In genomic region chr14:34050606-34051005, GRCh38 we compare ENCODE assay signal across 16 cellular contexts.
A peak's percentile ranks its signal among the peaks of the same experiment; 100 is the strongest.
DNase-seq lines count a peak whose midpoint lies in the region; ATAC-seq and TF ChIP-seq lines count a peak whose summit lies in the region.
"Had no signal": no experiment of that assay in that cellular context is flagged by ENCODE, and none has a peak within 500 bp of the region (broad histone marks: within the 10 kb centered on the region; RNA-seq: fewer than 3 reads in every experiment).

No MANE protein-coding gene starts in this region.

- H2AFZ ChIP-seq in GM23338: no peak overlapping the region

- H3K36me3 Mint-ChIP-seq in activated T-helper 2 cell treated with anti-CD3 and anti-CD28 coated beads, Interferon-gamma antibody, Interleukin-2, Interleukin-4, amounts not matched to agents 10 μg/mL and 5 μg/mL and 100 μg/mL, durations not matched to agents 14 hours and 24 hours and 36 hours (ENCODE audit: low read depth): peaks cover 24% of the 10 kb centered on the region
- H3K36me3 Mint-ChIP-seq in GM23338 (ENCODE audit: low read depth): no peaks in the 10 kb centered on the region

- peaks cover 72% of the 10 kb centered on the region for H3K4me1 Mint-ChIP-seq in activated T-helper 2 cell treated with anti-CD3 and anti-CD28 coated beads, Interferon-gamma antibody, Interleukin-2, Interleukin-4, amounts not matched to agents 10 μg/mL and 5 μg/mL and 100 μg/mL, durations not matched to agents 14 hours and 24 hours and 36 hours (ENCODE audit: low read depth)
- H3K4me1 Mint-ChIP-seq in GM23338: no peaks in the 10 kb centered on the region

- H4K20me1 ChIP-seq in BLaER1 treated with 17β-estradiol and CSF1 and Interleukin-3, amounts not matched to agents 10 nM and 100 nM: no peaks in the 10 kb centered on the region
- no peaks in the 10 kb centered on the region for H4K20me1 ChIP-seq in GM23338 (replicated peaks; ENCODE audit: insufficient read depth)

- H3K4me3 Mint-ChIP-seq in activated T-helper 2 cell treated with anti-CD3 and anti-CD28 coated beads, Interferon-gamma antibody, Interleukin-2, Interleukin-4, amounts not matched to agents 10 μg/mL and 5 μg/mL and 100 μg/mL, durations not matched to agents 14 hours and 24 hours and 36 hours (ENCODE audit: low read depth): no peak overlapping the region
- H3K4me3 Mint-ChIP-seq in GM23338: no peak overlapping the region

- H3K4me3 ChIP-seq in BLaER1 treated with 17β-estradiol and CSF1 and Interleukin-3, amounts not matched to agents 10 nM and 100 nM: no peak overlapping the region
- no peak overlapping the region for H3K4me3 ChIP-seq in GM23338
- H3K4me3 ChIP-seq in tibial artery: no peak overlapping the region

- TF ChIP-seq CTCF in GM23338 (conservative IDR thresholded peaks at IDR 0.05; ENCODE audit: low read depth in 2 of 2): no peak
- TF ChIP-seq CTCF in tibial artery (IDR thresholded peaks at IDR 0.05): no peak

- peaks cover 6 to 33% (median 27%) of the 10 kb centered on the region in 10 experiments; a peak in 18 of 20 replicates for H3K4me1 ChIP-seq in BLaER1 treated with 17β-estradiol and CSF1 and Interleukin-3, amounts not matched to agents 10 nM and 100 nM
- H3K4me1 ChIP-seq in GM23338 (ENCODE audit: insufficient read depth) (no peaks in the 10 kb centered on the region), tibial artery (peaks cover 0 to 5% (median 4%) of the 10 kb centered on the region in 4 donors)

- no peaks in the 10 kb centered on the region for H3K27me3 ChIP-seq in BLaER1 treated with 17β-estradiol and CSF1 and Interleukin-3, amounts not matched to agents 10 nM and 100 nM
- H3K27me3 ChIP-seq in GM23338 (ENCODE audit: insufficient read depth) (no peaks in the 10 kb centered on the region), tibial artery (no peaks in the 10 kb centered on the region)

- no peak for ATAC-seq in GM23338
- ATAC-seq: HCT116, Right ventricle myocardium inferior had no signal

- H3K36me3 ChIP-seq in BLaER1 treated with 17β-estradiol and CSF1 and Interleukin-3, amounts not matched to agents 10 nM and 100 nM: no peaks in the 10 kb centered on the region
- H3K36me3 ChIP-seq in GM23338 (ENCODE audit: insufficient read depth) (no peaks in the 10 kb centered on the region), tibial artery (no peaks in the 10 kb centered on the region)

- no peaks in the 10 kb centered on the region for H3F3A ChIP-seq in GM23338 (replicated peaks; ENCODE audit: low read depth)

- no peaks in the 10 kb centered on the region for H3K79me2 ChIP-seq in GM23338 (replicated peaks; ENCODE audit: insufficient read depth)

- 0 out of 22 replicates have a peak, but pooled peaks cover 0 to 5% (median 0%) of the 10 kb centered on the region in 11 experiments for H3K9me3 ChIP-seq in BLaER1 treated with 17β-estradiol and CSF1 and Interleukin-3, amounts not matched to agents 10 nM and 100 nM (replicated peaks in 1 of 11)
- no peaks in the 10 kb centered on the region for H3K9me3 ChIP-seq in tibial artery
- H3K9me3 ChIP-seq: SK-N-SH had no signal

- no peaks in the 10 kb centered on the region for H3K9me2 ChIP-seq in GM23338 (ENCODE audit: insufficient read depth)
- H3K9me2 ChIP-seq: SK-N-SH had no signal

- intact Hi-C loops in activated T-helper 2 cell treated with anti-CD3 and anti-CD28 coated beads, Interferon-gamma antibody, Interleukin-2, Interleukin-4, amounts not matched to agents 10 μg/mL and 5 μg/mL and 100 μg/mL, durations not matched to agents 14 hours and 24 hours and 36 hours (cut with micrococcal nuclease): loop anchor here (5.0 kb wide), 1 partner anchor 147 kb away; no protein-coding TSS in a partner anchor
- intact Hi-C loops in tibial artery (cut with DNase I; ENCODE audit: low total_unique reads): no loop called here

- DNase-seq in EL (peak; percentile 28), kidney glomerular epithelial cell (lab: John Stamatoyannopoulos, UW) (peak; percentile 25), GM23338 (ENCODE audit: low spot score) (no peak), tibial artery (no peak), LoVo (ENCODE audit: low spot score) (no peak)
- no peak for DNase-seq in activated T-helper 2 cell treated with anti-CD3 and anti-CD28 coated beads, Interferon-gamma antibody, Interleukin-2, Interleukin-4, amounts not matched to agents 10 μg/mL and 5 μg/mL and 100 μg/mL, durations not matched to agents 14 hours and 24 hours and 36 hours (ENCODE audit: low spot score)
- DNase-seq: C1 segment of cervical spinal cord, COR-L47, NCI-H1092 treated with DMSO at 0.1 percent for 48 hours, NCI-H187 treated with DMSO at 0.1 percent for 48 hours, NCI-H2171, NCI-H774, SK-N-SH had no signal

- H3K9ac ChIP-seq in BLaER1 treated with 17β-estradiol and CSF1 and Interleukin-3, amounts not matched to agents 10 nM and 100 nM: no peak overlapping the region
- H3K9ac ChIP-seq: SK-N-SH had no signal

- peak overlapping the region in 7 of 11 experiments; percentile 33 to 67 (median 62); a peak in 10 of 22 replicates for H3K4me2 ChIP-seq in BLaER1 treated with 17β-estradiol and CSF1 and Interleukin-3, amounts not matched to agents 10 nM and 100 nM
- no peak overlapping the region for H3K4me2 ChIP-seq in GM23338
- H3K4me2 ChIP-seq: SK-N-SH had no signal

- H3K27ac Mint-ChIP-seq in activated T-helper 2 cell treated with anti-CD3 and anti-CD28 coated beads, Interferon-gamma antibody, Interleukin-2, Interleukin-4, amounts not matched to agents 10 μg/mL and 5 μg/mL and 100 μg/mL, durations not matched to agents 14 hours and 24 hours and 36 hours: peak overlapping the region; percentile 19
- no peak overlapping the region for H3K27ac Mint-ChIP-seq in GM23338

- peaks cover 12% of the 10 kb centered on the region for H3K9me3 Mint-ChIP-seq in activated T-helper 2 cell treated with anti-CD3 and anti-CD28 coated beads, Interferon-gamma antibody, Interleukin-2, Interleukin-4, amounts not matched to agents 10 μg/mL and 5 μg/mL and 100 μg/mL, durations not matched to agents 14 hours and 24 hours and 36 hours
- H3K9me3 Mint-ChIP-seq in GM23338: no peaks in the 10 kb centered on the region

- H3K27ac ChIP-seq in BLaER1 treated with 17β-estradiol and CSF1 and Interleukin-3, amounts not matched to agents 10 nM and 100 nM: no peak overlapping the region
- H3K27ac ChIP-seq in GM23338 (ENCODE audit: low read depth) (no peak overlapping the region), tibial artery (no peak overlapping the region)

- H3K27me3 Mint-ChIP-seq in activated T-helper 2 cell treated with anti-CD3 and anti-CD28 coated beads, Interferon-gamma antibody, Interleukin-2, Interleukin-4, amounts not matched to agents 10 μg/mL and 5 μg/mL and 100 μg/mL, durations not matched to agents 14 hours and 24 hours and 36 hours (ENCODE audit: low read depth): peaks cover 7% of the 10 kb centered on the region
- H3K27me3 Mint-ChIP-seq in GM23338 (ENCODE audit: insufficient read depth, low read depth, poor library complexity): peaks cover 7% of the 10 kb centered on the region

TF ChIP-seq in GM23338, 12 proteins besides CTCF, POLR2A, EP300 and RAD21 (continues in another document):
- TF ChIP-seq EZH2 (IDR thresholded peaks at IDR 0.05; ENCODE audit: low read depth, unreplicated experiment) (no peak), CREB1 (CRISPR knock-in tag; IDR thresholded peaks at IDR 0.05; ENCODE audit: low read depth) (no peak), REST (IDR thresholded peaks at IDR 0.05; ENCODE audit: unreplicated experiment) (no peak), ZNF114 (CRISPR knock-in tag; IDR thresholded peaks at IDR 0.05) (no peak), EZH2phosphoT487 (IDR thresholded peaks at IDR 0.05; ENCODE audit: unreplicated experiment) (no peak), NANOG (IDR thresholded peaks at IDR 0.05; ENCODE audit: borderline replicate concordance) (no peak)

Comparison
In these comparisons a context has a peak if more than half of its experiments do, and no peak if none do; other contexts are left out.
1. DNase-seq: peak in EL (single experiment) and kidney glomerular epithelial cell (single experiment); none in activated T-helper 2 cell treated with anti-CD3 and anti-CD28 coated beads, Interferon-gamma antibody, Interleukin-2, Interleukin-4, amounts not matched to agents 10 μg/mL and 5 μg/mL and 100 μg/mL, durations not matched to agents 14 hours and 24 hours and 36 hours (single experiment), GM23338 (single experiment), tibial artery (0 of 2) and LoVo (single experiment).